1 cellular context compared by ENCODE assay signal in the genomic region with DNA sequence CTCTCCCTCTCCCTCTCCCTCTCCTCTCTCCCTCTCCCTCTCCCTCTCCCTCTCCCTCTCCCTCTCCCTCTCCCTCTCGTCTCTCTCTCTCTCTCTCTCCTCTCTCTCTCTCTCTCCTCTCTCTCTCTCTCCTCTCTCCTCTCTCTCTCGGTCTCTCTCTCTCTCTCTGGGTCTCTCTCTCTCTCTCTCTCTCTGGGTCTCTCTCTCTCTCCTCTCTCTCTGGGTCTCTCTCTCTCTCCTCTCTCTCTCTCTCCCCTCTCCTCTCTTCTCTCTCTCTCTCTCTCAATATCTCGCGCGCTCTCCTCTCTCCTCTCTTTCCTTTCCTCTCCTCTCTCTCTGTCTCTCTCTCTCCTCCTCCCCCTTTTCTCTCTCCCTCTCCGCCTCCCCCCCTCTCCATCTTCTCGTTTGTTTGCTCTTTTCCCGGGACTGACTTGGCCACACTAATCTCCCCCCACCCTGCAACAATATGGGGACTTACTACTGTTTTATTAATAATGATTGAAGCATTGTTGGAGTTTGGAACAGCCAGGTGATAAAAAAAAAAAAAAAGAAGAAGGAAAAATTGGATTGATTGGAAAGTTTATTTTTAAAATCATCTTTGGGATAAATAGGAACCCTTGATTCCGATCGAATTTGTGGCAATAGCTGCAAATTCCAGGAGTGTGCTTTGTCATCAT.
TF ChIP-seq lines count a peak whose summit lies in the region.

No MANE protein-coding gene starts in this region.

TF ChIP-seq in HepG2, 621 proteins besides CTCF, POLR2A, EP300 and RAD21 (continues in another document):
- TF ChIP-seq GLMP (CRISPR knock-in tag; IDR thresholded peaks at IDR 0.05; ENCODE audit: borderline replicate concordance) = no peak
- no peak for TF ChIP-seq ZNF720 (CRISPR knock-in tag; IDR thresholded peaks at IDR 0.05)
- TF ChIP-seq POLR2G (IDR thresholded peaks at IDR 0.05; ENCODE audit: low read depth, low read length) = 0 out of 2 replicates have a peak, but pooled peaks have one; percentile 31
- no peak for TF ChIP-seq ZNF326 (CRISPR knock-in tag; IDR thresholded peaks at IDR 0.05; ENCODE audit: borderline replicate concordance)
- no peak for TF ChIP-seq ZNF878 (CRISPR knock-in tag; IDR thresholded peaks at IDR 0.05)
- peak; percentile 51; the same call in 1 of the 2 replicates for TF ChIP-seq NCOR1 (IDR thresholded peaks at IDR 0.05; ENCODE audit: borderline replicate concordance, low read length)
- peak; percentile 94 for TF ChIP-seq PTBP1 (IDR thresholded peaks at IDR 0.05; ENCODE audit: low read depth, low read length, poor library complexity, severe bottlenecking)
- TF ChIP-seq, protein P1, sequence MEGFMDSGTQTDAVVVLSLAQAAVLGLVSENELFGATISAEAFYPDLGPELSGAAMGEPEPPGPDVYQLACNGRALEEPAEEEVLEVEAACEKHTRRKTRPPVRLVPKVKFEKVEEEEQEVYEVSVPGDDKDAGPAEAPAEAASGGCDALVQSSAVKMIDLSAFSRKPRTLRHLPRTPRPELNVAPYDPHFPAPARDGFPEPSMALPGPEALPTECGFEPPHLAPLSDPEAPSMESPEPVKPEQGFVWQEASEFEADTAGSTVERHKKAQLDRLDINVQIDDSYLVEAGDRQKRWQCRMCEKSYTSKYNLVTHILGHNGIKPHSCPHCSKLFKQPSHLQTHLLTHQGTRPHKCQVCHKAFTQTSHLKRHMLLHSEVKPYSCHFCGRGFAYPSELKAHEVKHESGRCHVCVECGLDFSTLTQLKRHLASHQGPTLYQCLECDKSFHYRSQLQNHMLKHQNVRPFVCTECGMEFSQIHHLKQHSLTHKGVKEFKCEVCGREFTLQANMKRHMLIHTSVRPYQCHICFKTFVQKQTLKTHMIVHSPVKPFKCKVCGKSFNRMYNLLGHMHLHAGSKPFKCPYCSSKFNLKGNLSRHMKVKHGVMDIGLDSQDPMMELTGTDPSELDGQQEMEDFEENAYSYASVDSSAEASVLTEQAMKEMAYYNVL (CRISPR knock-in tag; IDR thresholded peaks at IDR 0.05; ENCODE audit: borderline replicate concordance) = peak; percentile 98
- peak; percentile 1; the same call in 1 of the 2 replicates for TF ChIP-seq SAP130 (CRISPR knock-in tag; IDR thresholded peaks at IDR 0.05; ENCODE audit: low read depth)
- TF ChIP-seq ZNF800 (CRISPR knock-in tag; IDR thresholded peaks at IDR 0.05) = no peak
- peak; percentile 99 for TF ChIP-seq TRIM22 (IDR thresholded peaks at IDR 0.05)
- no peak for TF ChIP-seq PHF20 (CRISPR knock-in tag; IDR thresholded peaks at IDR 0.05)
- TF ChIP-seq, protein P2, sequence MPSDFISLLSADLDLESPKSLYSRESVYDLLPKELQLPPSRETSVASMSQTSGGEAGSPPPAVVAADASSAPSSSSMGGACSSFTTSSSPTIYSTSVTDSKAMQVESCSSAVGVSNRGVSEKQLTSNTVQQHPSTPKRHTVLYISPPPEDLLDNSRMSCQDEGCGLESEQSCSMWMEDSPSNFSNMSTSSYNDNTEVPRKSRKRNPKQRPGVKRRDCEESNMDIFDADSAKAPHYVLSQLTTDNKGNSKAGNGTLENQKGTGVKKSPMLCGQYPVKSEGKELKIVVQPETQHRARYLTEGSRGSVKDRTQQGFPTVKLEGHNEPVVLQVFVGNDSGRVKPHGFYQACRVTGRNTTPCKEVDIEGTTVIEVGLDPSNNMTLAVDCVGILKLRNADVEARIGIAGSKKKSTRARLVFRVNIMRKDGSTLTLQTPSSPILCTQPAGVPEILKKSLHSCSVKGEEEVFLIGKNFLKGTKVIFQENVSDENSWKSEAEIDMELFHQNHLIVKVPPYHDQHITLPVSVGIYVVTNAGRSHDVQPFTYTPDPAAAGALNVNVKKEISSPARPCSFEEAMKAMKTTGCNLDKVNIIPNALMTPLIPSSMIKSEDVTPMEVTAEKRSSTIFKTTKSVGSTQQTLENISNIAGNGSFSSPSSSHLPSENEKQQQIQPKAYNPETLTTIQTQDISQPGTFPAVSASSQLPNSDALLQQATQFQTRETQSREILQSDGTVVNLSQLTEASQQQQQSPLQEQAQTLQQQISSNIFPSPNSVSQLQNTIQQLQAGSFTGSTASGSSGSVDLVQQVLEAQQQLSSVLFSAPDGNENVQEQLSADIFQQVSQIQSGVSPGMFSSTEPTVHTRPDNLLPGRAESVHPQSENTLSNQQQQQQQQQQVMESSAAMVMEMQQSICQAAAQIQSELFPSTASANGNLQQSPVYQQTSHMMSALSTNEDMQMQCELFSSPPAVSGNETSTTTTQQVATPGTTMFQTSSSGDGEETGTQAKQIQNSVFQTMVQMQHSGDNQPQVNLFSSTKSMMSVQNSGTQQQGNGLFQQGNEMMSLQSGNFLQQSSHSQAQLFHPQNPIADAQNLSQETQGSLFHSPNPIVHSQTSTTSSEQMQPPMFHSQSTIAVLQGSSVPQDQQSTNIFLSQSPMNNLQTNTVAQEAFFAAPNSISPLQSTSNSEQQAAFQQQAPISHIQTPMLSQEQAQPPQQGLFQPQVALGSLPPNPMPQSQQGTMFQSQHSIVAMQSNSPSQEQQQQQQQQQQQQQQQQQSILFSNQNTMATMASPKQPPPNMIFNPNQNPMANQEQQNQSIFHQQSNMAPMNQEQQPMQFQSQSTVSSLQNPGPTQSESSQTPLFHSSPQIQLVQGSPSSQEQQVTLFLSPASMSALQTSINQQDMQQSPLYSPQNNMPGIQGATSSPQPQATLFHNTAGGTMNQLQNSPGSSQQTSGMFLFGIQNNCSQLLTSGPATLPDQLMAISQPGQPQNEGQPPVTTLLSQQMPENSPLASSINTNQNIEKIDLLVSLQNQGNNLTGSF (CRISPR knock-in tag; IDR thresholded peaks at IDR 0.05) = no peak
- peak; percentile 34; the same call in 1 of the 2 replicates for TF ChIP-seq ZNF512 (CRISPR knock-in tag; IDR thresholded peaks at IDR 0.05)
- TF ChIP-seq HMGXB4 (CRISPR knock-in tag; IDR thresholded peaks at IDR 0.05; ENCODE audit: borderline replicate concordance in 1 of 2, low read depth in 1 of 2) = peak in 1 of 2 experiments; percentile 27; a peak in 2 of 4 replicates
- TF ChIP-seq PCBP2 (optimal IDR thresholded peaks at IDR 0.05; ENCODE audit: low read depth, low read length, poor library complexity, severe bottlenecking) = peak; percentile 90
- no peak for TF ChIP-seq ZNF577 (CRISPR knock-in tag; IDR thresholded peaks at IDR 0.05; ENCODE audit: borderline replicate concordance, low read depth)
- TF ChIP-seq PCBP1 (IDR thresholded peaks at IDR 0.05; ENCODE audit: borderline replicate concordance, low read depth, low read length) = peak; percentile 99
- TF ChIP-seq, protein P3, sequence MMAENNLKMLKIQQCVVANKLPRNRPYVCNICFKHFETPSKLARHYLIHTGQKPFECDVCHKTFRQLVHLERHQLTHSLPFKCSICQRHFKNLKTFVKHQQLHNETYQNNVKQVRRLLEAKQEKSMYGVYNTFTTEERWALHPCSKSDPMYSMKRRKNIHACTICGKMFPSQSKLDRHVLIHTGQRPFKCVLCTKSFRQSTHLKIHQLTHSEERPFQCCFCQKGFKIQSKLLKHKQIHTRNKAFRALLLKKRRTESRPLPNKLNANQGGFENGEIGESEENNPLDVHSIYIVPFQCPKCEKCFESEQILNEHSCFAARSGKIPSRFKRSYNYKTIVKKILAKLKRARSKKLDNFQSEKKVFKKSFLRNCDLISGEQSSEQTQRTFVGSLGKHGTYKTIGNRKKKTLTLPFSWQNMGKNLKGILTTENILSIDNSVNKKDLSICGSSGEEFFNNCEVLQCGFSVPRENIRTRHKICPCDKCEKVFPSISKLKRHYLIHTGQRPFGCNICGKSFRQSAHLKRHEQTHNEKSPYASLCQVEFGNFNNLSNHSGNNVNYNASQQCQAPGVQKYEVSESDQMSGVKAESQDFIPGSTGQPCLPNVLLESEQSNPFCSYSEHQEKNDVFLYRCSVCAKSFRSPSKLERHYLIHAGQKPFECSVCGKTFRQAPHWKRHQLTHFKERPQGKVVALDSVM (CRISPR knock-in tag; IDR thresholded peaks at IDR 0.05) = no peak
- peak; percentile 64 for TF ChIP-seq PATZ1 (CRISPR knock-in tag; IDR thresholded peaks at IDR 0.05)
- TF ChIP-seq RBFOX2 (IDR thresholded peaks at IDR 0.05; ENCODE audit: low read depth, low read length) = 0 out of 2 replicates have a peak, but pooled peaks have one; percentile 7
- TF ChIP-seq ZNF10 (CRISPR knock-in tag; IDR thresholded peaks at IDR 0.05; ENCODE audit: borderline replicate concordance, low read depth) = no peak
- TF ChIP-seq CHD4 (IDR thresholded peaks at IDR 0.05; ENCODE audit: borderline replicate concordance, low read length) = 0 out of 2 replicates have a peak, but pooled peaks have one; percentile 25
- TF ChIP-seq MXI1 (IDR thresholded peaks at IDR 0.05; ENCODE audit: borderline replicate concordance, low read depth, low read length) = no peak
- no peak for TF ChIP-seq MIER2 (CRISPR knock-in tag; IDR thresholded peaks at IDR 0.05)
- TF ChIP-seq XRCC5 (optimal IDR thresholded peaks at IDR 0.05; ENCODE audit: low read length) = peak; percentile 21
- TF ChIP-seq SOX13 (IDR thresholded peaks at IDR 0.05) = 0 out of 2 replicates have a peak, but pooled peaks have one; percentile 3
- TF ChIP-seq SOX13 (CRISPR knock-in tag; conservative IDR thresholded peaks at IDR 0.05 in 1 of 2, IDR thresholded peaks at IDR 0.05 in 1 of 2) = no peak
- TF ChIP-seq HNRNPK (IDR thresholded peaks at IDR 0.05; ENCODE audit: low read depth, low read length, poor library complexity, severe bottlenecking) = peak; percentile 98
